31 cellular contexts compared by ENCODE assay signal in the genomic region with DNA sequence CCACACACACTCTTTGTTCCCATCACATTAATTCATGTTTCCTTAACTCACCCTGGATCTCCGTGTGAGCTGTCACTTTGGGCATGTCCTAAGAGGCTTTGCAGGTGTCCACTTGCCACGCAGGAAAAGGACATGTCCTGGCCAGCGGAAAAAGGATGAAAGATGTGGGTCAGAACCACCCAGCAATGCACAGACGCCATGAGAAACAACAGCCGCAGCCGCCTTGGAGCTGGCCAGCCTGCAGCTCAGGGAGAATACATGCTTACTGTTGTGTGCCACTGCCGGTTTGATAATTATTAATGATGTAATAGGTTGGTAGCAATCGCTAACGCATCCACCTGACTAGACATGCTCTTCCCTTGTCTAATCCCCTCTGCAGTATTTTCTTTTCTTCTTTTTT.
DNase-seq lines count a peak whose midpoint lies in the region; ATAC-seq, FAIRE-seq and TF ChIP-seq lines count a peak whose summit lies in the region.
"Had no signal": no experiment of that assay in that cellular context is flagged by ENCODE, and none has a peak within 500 bp of the region (broad histone marks: within the 10 kb centered on the region; RNA-seq: fewer than 3 reads in every experiment).

No MANE protein-coding gene starts in this region.

- H3K9ac ChIP-seq in H1 (replicated peaks in 1 of 4; ENCODE audit: extremely low read depth in 1 of 4, low read depth in 3 of 4, low read length in 3 of 4), result no peak overlapping the region
- H3K9ac ChIP-seq in neural progenitor cell, result no peak overlapping the region

- WGBS in H1 (ENCODE audit: extremely low coverage in 1 of 2, insufficient coverage in 1 of 2, insufficient read length in 1 of 2, insufficient replicate concordance in 2 of 2, low coverage in 1 of 2, low lambda C conversion rate in 2 of 2, missing lambda C conversion rate in 1 of 2), 2 experiments, result 88% methylated on average over 9 of the region's 9 CpGs; no CpG with 5 or more reads in 1 of the 2 experiments
- WGBS in esophagus squamous epithelium, 2 donors, result 54 to 57% methylated on average over 7 to 9 of the region's 9 CpGs
- 77 to 82% methylated on average over 3 to 6 of the region's 9 CpGs for WGBS in gastroesophageal sphincter (ENCODE audit: low coverage in 1 of 2), 2 donors

- no peaks in the 10 kb centered on the region for H3K9me3 Mint-ChIP-seq in neural progenitor cell
- no peaks in the 10 kb centered on the region for H3K9me3 Mint-ChIP-seq in T-helper 2 cell treated with Interferon-gamma antibody and Interleukin-4, amounts not matched to agents 5 μg/mL and 100 μg/mL, for 36 hours
- H3K9me3 Mint-ChIP-seq: CD8-positive, alpha-beta T cell had no signal

- no peak overlapping the region for H2BK12ac ChIP-seq in H1 (ENCODE audit: low read depth, low read length)

- H3K36me3 Mint-ChIP-seq in neural progenitor cell, result no peaks in the 10 kb centered on the region
- no peaks in the 10 kb centered on the region for H3K36me3 Mint-ChIP-seq in T-helper 2 cell treated with Interferon-gamma antibody and Interleukin-4, amounts not matched to agents 5 μg/mL and 100 μg/mL, for 36 hours (ENCODE audit: low read depth)
- H3K36me3 Mint-ChIP-seq: CD8-positive, alpha-beta T cell had no signal

- H3K4me1 ChIP-seq in H1 (replicated peaks in 1 of 4; ENCODE audit: control insufficient read depth in 3 of 4, insufficient read depth in 4 of 4, low read length in 3 of 4) (peaks cover 6 to 21% (median 18%) of the 10 kb centered on the region in 4 experiments), esophagus squamous epithelium (peaks cover 6 to 45% (median 18%) of the 10 kb centered on the region in 3 donors), neural progenitor cell (peaks cover 43% of the 10 kb centered on the region), gastroesophageal sphincter (no peaks in the 10 kb centered on the region)
- H3K4me1 ChIP-seq: Caco-2 had no signal

- CTCF ChIA-PET in RWPE1 (lab: Yijun Ruan, JAX) (interaction anchor here (0.6 kb wide), 1 partner anchor 44 kb away, joined by 3 read pairs; no protein-coding TSS in a partner anchor), H1 (lab: Charles Lee; ENCODE audit: partially characterized antibody) (interaction anchor here (1.1 to 2.7 kb wide), 3 partner anchors 18 to 334 kb away, joined by 3 to 12 read pairs (median 4); no protein-coding TSS in a partner anchor)

- no peak overlapping the region for H2BK120ac ChIP-seq in H1 (replicated peaks; ENCODE audit: low read depth, low read length)

- no peak overlapping the region for H3K4ac ChIP-seq in H1 (replicated peaks; ENCODE audit: insufficient read length, low read depth, low read length)

- peaks cover 30% of the 10 kb centered on the region for H3F3A ChIP-seq in neural progenitor cell (ENCODE audit: low read depth)

- FAIRE-seq in H1 (lab: Jason Lieb, UNC), result no peak
- FAIRE-seq: GM12878, H54, HTR-8/SVneo, K562, RCC 7860 had no signal

- POLR2A ChIA-PET in RWPE1 (lab: Yijun Ruan, JAX; ENCODE audit: low non-redundant PET), result no interaction called here
- POLR2A ChIA-PET in H1 (lab: Charles Lee; ENCODE audit: partially characterized antibody), result interaction anchor here (1.0 kb wide), 1 partner anchor 10 kb away, joined by 3 read pairs; no protein-coding TSS in a partner anchor

- H4K8ac ChIP-seq in H1 (ENCODE audit: extremely low read depth, insufficient read depth, low read length), result no peak overlapping the region

- H3K4me3 ChIP-seq in H1 (ENCODE audit: extremely low read depth in 1 of 4, insufficient read depth in 2 of 4, low read depth in 3 of 4, low read length in 4 of 4) (no peak overlapping the region), esophagus squamous epithelium (peak overlapping the region in 2 of 4 donors; percentile 27 to 40), neural progenitor cell (no peak overlapping the region), gastroesophageal sphincter (no peak overlapping the region)
- H3K4me3 ChIP-seq: GM12878, K562, MG63, SJSA1 had no signal

- peaks cover 39% of the 10 kb centered on the region for H3K4me1 Mint-ChIP-seq in neural progenitor cell
- peaks cover 2% of the 10 kb centered on the region for H3K4me1 Mint-ChIP-seq in T-helper 2 cell treated with Interferon-gamma antibody and Interleukin-4, amounts not matched to agents 5 μg/mL and 100 μg/mL, for 36 hours (ENCODE audit: low read depth)

- no peaks in the 10 kb centered on the region for H3K79me1 ChIP-seq in H1 (ENCODE audit: low read depth, low read length)

- no peaks in the 10 kb centered on the region for H3K23me2 ChIP-seq in H1 (ENCODE audit: low read depth, low read length)

- H3K18ac ChIP-seq in H1 (ENCODE audit: extremely low read depth, low read length), result no peak overlapping the region

- no peak for TF ChIP-seq CTCF in RWPE1 (conservative IDR thresholded peaks at IDR 0.05; ENCODE audit: low read depth)
- no peak for TF ChIP-seq CTCF in H1 (IDR thresholded peaks at IDR 0.05; ENCODE audit: control extremely low read depth in 1 of 3, insufficient read depth in 1 of 3, low read depth in 1 of 3, low read length in 3 of 3)
- no peak for TF ChIP-seq CTCF in esophagus squamous epithelium (IDR thresholded peaks at IDR 0.05)
- TF ChIP-seq CTCF in neural progenitor cell (IDR thresholded peaks at IDR 0.05), result no peak
- no peak for TF ChIP-seq CTCF in gastroesophageal sphincter (IDR thresholded peaks at IDR 0.05)

- no peak overlapping the region for H3K14ac ChIP-seq in H1 (ENCODE audit: insufficient read length)

- intact Hi-C loops in esophagus squamous epithelium (cut with DNase I), result no loop called here

- peak overlapping the region; percentile 4 for H3K27ac ChIP-seq in RWPE1
- H3K27ac ChIP-seq in H1 (ENCODE audit: low read depth, low read length), result no peak overlapping the region
- H3K27ac ChIP-seq in esophagus squamous epithelium, result peak overlapping the region in 3 of 4 donors; percentile 6 to 68 (median 63)
- H3K27ac ChIP-seq in neural progenitor cell, result no peak overlapping the region
- H3K27ac ChIP-seq in gastroesophageal sphincter, result no peak overlapping the region
- H3K27ac ChIP-seq: C4-2B, SJSA1 had no signal

- no peaks in the 10 kb centered on the region for H4K20me1 ChIP-seq in H1 (replicated peaks in 1 of 2; ENCODE audit: control insufficient read depth in 1 of 2, insufficient read depth in 2 of 2, low read length in 2 of 2)
- H4K20me1 ChIP-seq in neural progenitor cell (ENCODE audit: low read depth), result no peaks in the 10 kb centered on the region

- H2AFZ ChIP-seq in H1 (ENCODE audit: low read length), result peak overlapping the region; percentile 20; the same call in 1 of the 2 replicates
- no peak overlapping the region for H2AFZ ChIP-seq in neural progenitor cell (replicated peaks)

- TF ChIP-seq EP300 in H1 (IDR thresholded peaks at IDR 0.05; ENCODE audit: borderline replicate concordance in 1 of 2, low read depth in 2 of 2, low read length in 2 of 2), result no peak
- no peak for TF ChIP-seq EP300 in gastroesophageal sphincter (IDR thresholded peaks at IDR 0.05)

- no peak overlapping the region for H4K91ac ChIP-seq in H1 (replicated peaks; ENCODE audit: insufficient read length, low read length)

- H3K4me2 ChIP-seq in H1 (ENCODE audit: insufficient read depth in 1 of 2, low read depth in 2 of 2, low read length in 2 of 2) (no peak overlapping the region), neural progenitor cell (no peak overlapping the region)

- H3K36me3 ChIP-seq in H1 (ENCODE audit: control insufficient read depth in 2 of 4, insufficient read depth in 4 of 4, low read length in 3 of 4) (no peaks in the 10 kb centered on the region), esophagus squamous epithelium (no peaks in the 10 kb centered on the region), neural progenitor cell (no peaks in the 10 kb centered on the region), gastroesophageal sphincter (no peaks in the 10 kb centered on the region)
- H3K36me3 ChIP-seq: MG63, SJSA1 had no signal

- H2BK15ac ChIP-seq in H1 (ENCODE audit: low read length), result no peak overlapping the region

- H4K5ac ChIP-seq in H1 (ENCODE audit: insufficient read length, low read depth, low read length), result no peak overlapping the region

- no peak for TF ChIP-seq POLR2A in H1 (IDR thresholded peaks at IDR 0.05; ENCODE audit: control extremely low read depth in 1 of 2, low read depth in 2 of 2, low read length in 2 of 2)
- TF ChIP-seq POLR2A in esophagus squamous epithelium (IDR thresholded peaks at IDR 0.05), result peak in 1 of 4 donors; percentile 26
- no peak for TF ChIP-seq POLR2A in gastroesophageal sphincter (IDR thresholded peaks at IDR 0.05)

- no peak overlapping the region for H3K56ac ChIP-seq in H1 (replicated peaks; ENCODE audit: insufficient read length, low read depth, low read length)

- H3K4me3 Mint-ChIP-seq in neural progenitor cell, result no peak overlapping the region
- no peak overlapping the region for H3K4me3 Mint-ChIP-seq in T-helper 2 cell treated with Interferon-gamma antibody and Interleukin-4, amounts not matched to agents 5 μg/mL and 100 μg/mL, for 36 hours
- H3K4me3 Mint-ChIP-seq: B cell; CD8-positive, alpha-beta T cell had no signal

- TF ChIP-seq RAD21 in H1 (IDR thresholded peaks at IDR 0.05 in 1 of 2, conservative IDR thresholded peaks at IDR 0.05 in 1 of 2; ENCODE audit: low read depth in 2 of 2, low read length in 2 of 2), result no peak

- H2BK20ac ChIP-seq in H1 (ENCODE audit: low read length), result 0 out of 2 replicates have a peak overlapping the region, but pooled peaks have one; percentile 11

- H2AK5ac ChIP-seq in H1 (ENCODE audit: low read depth, low read length), result no peak overlapping the region

- H3K27me3 Mint-ChIP-seq in neural progenitor cell (ENCODE audit: insufficient read depth, low read depth), result peaks cover 22% of the 10 kb centered on the region
- peaks cover 21% of the 10 kb centered on the region for H3K27me3 Mint-ChIP-seq in T-helper 2 cell treated with Interferon-gamma antibody and Interleukin-4, amounts not matched to agents 5 μg/mL and 100 μg/mL, for 36 hours (ENCODE audit: low read depth)

- DNase-seq in RWPE1 (ENCODE audit: low spot score), result no peak
- no peak for DNase-seq in H1 (ENCODE audit: low read depth in 1 of 2, low spot score in 2 of 2)
- DNase-seq in esophagus squamous epithelium (lab: John Stamatoyannopoulos, UW), result no peak
- DNase-seq in neural progenitor cell (ENCODE audit: low spot score), result no peak
- DNase-seq in T-helper 2 cell treated with Interferon-gamma antibody and Interleukin-4, amounts not matched to agents 5 μg/mL and 100 μg/mL, for 36 hours (ENCODE audit: low spot score), result no peak
- DNase-seq: Caco-2; CD8-positive, alpha-beta T cell; DMS 273 treated with DMSO at 0.1 percent for 48 hours; DMS79; EL; GDM1; MG63; NCI-H1105 treated with DMSO at 0.1 percent for 48 hours; NCI-H146; NCI-H1930; NCI-H2107; NCI-H446; NCI-H524 treated with DMSO at 0.1 percent for 48 hours; NCI-H774; Right ventricle myocardium superior had no signal

- H3K27ac Mint-ChIP-seq in neural progenitor cell, result peak overlapping the region; percentile 91
- no peak overlapping the region for H3K27ac Mint-ChIP-seq in T-helper 2 cell treated with Interferon-gamma antibody and Interleukin-4, amounts not matched to agents 5 μg/mL and 100 μg/mL, for 36 hours
- H3K27ac Mint-ChIP-seq: B cell; CD8-positive, alpha-beta T cell had no signal

- H2BK5ac ChIP-seq in H1 (ENCODE audit: low read depth, low read length), result no peak overlapping the region

- no peak overlapping the region for H3K23ac ChIP-seq in H1 (ENCODE audit: insufficient read length)

- H3K9me3 ChIP-seq in H1 (ENCODE audit: insufficient read depth in 2 of 2, low read depth in 1 of 2, low read length in 1 of 2) (no peaks in the 10 kb centered on the region), esophagus squamous epithelium (no peaks in the 10 kb centered on the region), neural progenitor cell (ENCODE audit: low read depth) (no peaks in the 10 kb centered on the region), gastroesophageal sphincter (no peaks in the 10 kb centered on the region)
- H3K9me3 ChIP-seq: Caco-2, MG63, SJSA1 had no signal

- ATAC-seq in HG02981 (IDR thresholded peaks at IDR 0.05; ENCODE audit: unreplicated experiment) (no peak), gastroesophageal sphincter (no peak), GM21447 (IDR thresholded peaks at IDR 0.05; ENCODE audit: unreplicated experiment) (no peak)
- ATAC-seq: CD8-positive, alpha-beta T cell; GM12878; K562 had no signal

- H3K79me2 ChIP-seq in H1 (ENCODE audit: control insufficient read depth in 1 of 2, insufficient read depth in 2 of 2, low read length in 2 of 2) (no peaks in the 10 kb centered on the region), neural progenitor cell (ENCODE audit: low read depth) (no peaks in the 10 kb centered on the region)

- H3K27me3 ChIP-seq in H1 (replicated peaks in 1 of 4; ENCODE audit: control insufficient read depth in 3 of 4, extremely low read depth in 1 of 4, insufficient read depth in 3 of 4, low read length in 3 of 4), result no peaks in the 10 kb centered on the region
- H3K27me3 ChIP-seq in esophagus squamous epithelium, result no peaks in the 10 kb centered on the region
- peaks cover 1% of the 10 kb centered on the region for H3K27me3 ChIP-seq in neural progenitor cell
- H3K27me3 ChIP-seq in gastroesophageal sphincter, result no peaks in the 10 kb centered on the region
- H3K27me3 ChIP-seq: MG63, SJSA1 had no signal

Comparison
In these comparisons a context has a peak if more than half of its experiments do, and no peak if none do; other contexts are left out.
1. H3K27ac ChIP-seq: peak in RWPE1 (single experiment) and esophagus squamous epithelium (3 of 4); none in H1 (single experiment), neural progenitor cell (single experiment) and gastroesophageal sphincter (0 of 4).